In the genomic region with DNA sequence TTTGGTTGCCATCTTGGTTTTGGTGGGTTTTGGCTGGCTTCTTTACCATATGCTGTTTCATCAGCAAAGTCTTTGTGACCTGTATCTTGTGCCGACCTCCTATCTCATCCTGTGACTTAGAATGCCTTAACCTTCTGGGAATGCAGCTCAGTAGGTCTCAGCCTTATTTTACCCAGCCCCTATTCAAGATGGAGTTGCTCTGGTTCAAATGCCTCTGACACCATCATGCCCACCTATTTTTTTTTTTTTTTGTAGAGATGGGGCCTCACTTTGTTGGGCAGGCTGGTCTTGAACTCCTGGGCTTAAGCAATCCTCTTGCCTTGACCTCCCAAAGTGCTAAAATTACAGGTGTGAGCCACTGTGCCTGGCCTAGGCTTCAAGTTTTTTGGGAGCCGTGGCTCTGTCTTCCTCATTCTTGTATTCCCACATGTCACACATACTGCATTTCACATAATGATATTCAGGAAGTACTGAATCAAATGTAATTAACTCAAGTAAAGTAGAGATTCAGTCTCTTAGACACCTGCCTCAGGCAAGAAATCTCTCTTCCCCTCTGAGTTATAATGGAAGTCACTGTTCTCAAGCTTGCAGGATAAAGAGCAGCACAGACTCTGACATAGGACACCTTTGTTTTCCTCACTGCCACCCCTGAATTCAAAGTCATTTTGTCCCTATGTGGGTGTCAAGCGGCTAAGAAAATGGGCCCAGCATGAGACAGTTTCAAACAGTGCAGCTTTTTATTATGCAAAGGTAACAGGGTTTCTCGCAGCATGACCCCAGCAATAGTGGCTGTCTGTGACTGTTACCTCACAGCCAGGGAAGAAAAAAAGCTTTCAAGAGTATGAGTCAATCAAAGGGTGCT, we compare ENCODE assay signal across 25 cellular contexts.
A peak's percentile ranks its signal among the peaks of the same experiment; 100 is the strongest.
DNase-seq lines count a peak whose midpoint lies in the region; ATAC-seq, FAIRE-seq and TF ChIP-seq lines count a peak whose summit lies in the region.
"Had no signal": no experiment of that assay in that cellular context is flagged by ENCODE, and none has a peak within 500 bp of the region (broad histone marks: within the 10 kb centered on the region; RNA-seq: fewer than 3 reads in every experiment).

No MANE protein-coding gene starts in this region.

- H3K9me3 ChIP-seq in SK-N-MC (ENCODE audit: low read depth, low read length): no peaks in the 10 kb centered on the region
- H3K9me3 ChIP-seq: adrenal gland, breast epithelium, left ventricle myocardium inferior, mucosa of descending colon, psoas muscle, SJSA1, tibial artery had no signal

- H4K8ac ChIP-seq in mesendoderm (ENCODE audit: low read depth, low read length): no peak overlapping the region

- H3K4ac ChIP-seq in mesendoderm (ENCODE audit: low read depth, low read length): no peak overlapping the region

- H3K79me1 ChIP-seq in mesendoderm (ENCODE audit: low read length): no peaks in the 10 kb centered on the region

- no peak for ATAC-seq in GM18873 (IDR thresholded peaks at IDR 0.05; ENCODE audit: low FRiP score, unreplicated experiment)
- ATAC-seq: mucosa of descending colon, PC-3, psoas muscle had no signal

- H3K18ac ChIP-seq in mesendoderm (ENCODE audit: low read length): no peak overlapping the region

- H3K56ac ChIP-seq in mesendoderm (ENCODE audit: low read length): no peak overlapping the region

- no peak overlapping the region for H3K23ac ChIP-seq in mesendoderm (ENCODE audit: low read length)

- H3K4me2 ChIP-seq in mesendoderm (ENCODE audit: low read length): no peak overlapping the region

- FAIRE-seq in RCC 7860 (lab: Jason Lieb, UNC): no peak

- H2BK120ac ChIP-seq in mesendoderm (ENCODE audit: low read depth, low read length): no peak overlapping the region

- H3K36me3 ChIP-seq in SK-N-MC (ENCODE audit: insufficient read depth, low read length) (no peaks in the 10 kb centered on the region), mesendoderm (ENCODE audit: control insufficient read depth, insufficient read depth, low read length) (no peaks in the 10 kb centered on the region)
- H3K36me3 ChIP-seq: adrenal gland, breast epithelium, left ventricle myocardium inferior, SJSA1, tibial artery, WERI-Rb-1 had no signal

- no peak overlapping the region for H2BK15ac ChIP-seq in mesendoderm (replicated peaks; ENCODE audit: low read depth)

- H3K27me3 ChIP-seq in mesendoderm (ENCODE audit: insufficient read depth, low read length, poor library complexity): peaks cover 2% of the 10 kb centered on the region

- peak overlapping the region; percentile 25; the same call in 1 of the 2 replicates for H3K4me3 ChIP-seq in SK-N-MC
- no peak overlapping the region for H3K4me3 ChIP-seq in mesendoderm (ENCODE audit: low read length)
- H3K4me3 ChIP-seq: adrenal gland, breast epithelium, coronary artery, left ventricle myocardium inferior, mucosa of descending colon, psoas muscle, SJSA1, skin epidermis, tibial artery had no signal

- no peaks in the 10 kb centered on the region for H3K79me2 ChIP-seq in mesendoderm (ENCODE audit: control insufficient read depth, insufficient read depth, low read length)

- H3K4me1 ChIP-seq in mesendoderm (ENCODE audit: control insufficient read depth, low read depth, low read length): no peaks in the 10 kb centered on the region
- H3K4me1 ChIP-seq: adrenal gland, breast epithelium, psoas muscle, SJSA1 had no signal

- H3K27ac ChIP-seq in SK-N-MC: peak overlapping the region; percentile 64
- peak overlapping the region; percentile 55 for H3K27ac ChIP-seq in mesendoderm (ENCODE audit: low read depth, low read length)
- H3K27ac ChIP-seq: adrenal gland, coronary artery, left ventricle myocardium inferior, psoas muscle, SJSA1, skin epidermis, tibial artery, WERI-Rb-1 had no signal

- H2AK5ac ChIP-seq in mesendoderm (ENCODE audit: low read length): no peak overlapping the region

- peak; percentile 41 for DNase-seq in GM13977 (ENCODE audit: low spot score)
- peak in 2 of 3 experiments; percentile 39 to 75 for DNase-seq in NCI-H1417 (lab: John Stamatoyannopoulos, UW)
- peak; percentile 83 for DNase-seq in SK-N-MC (ENCODE audit: low read depth, low spot score)
- DNase-seq in mesendoderm: peak; percentile 58
- DNase-seq in RCC 7860 (ENCODE audit: low spot score): no peak
- DNase-seq in HUDEP-2 (lab: John Stamatoyannopoulos, UW; ENCODE audit: unreplicated experiment in 76 of 76): no peak
- DNase-seq: activated CD4-positive, alpha-beta T cell treated with anti-CD3 and anti-CD28 coated beads, Interleukin-2, amount 50 U/mL, for 48 hours; adrenal gland; CD4-positive, alpha-beta memory T cell; immature natural killer cell; left ventricle myocardium inferior; mucosa of descending colon; MV-4-11; NCI-H82; PC-3; psoas muscle; stimulated activated CD4-positive, alpha-beta T cell treated with anti-CD3 and anti-CD28 coated beads, Interleukin-4, amount 100 ng/mL, for 1 hour; T-helper 2 cell; tibial artery; WERI-Rb-1 had no signal

- no peak for TF ChIP-seq CTCF in GM13977 (IDR thresholded peaks at IDR 0.05; ENCODE audit: extremely low read depth, insufficient read depth, missing control alignments)

- WGBS in mesendoderm (ENCODE audit: extremely low coverage, insufficient coverage, low lambda C conversion rate): no CpG with 5 or more reads among the region's 4 CpGs

- H3K9ac ChIP-seq in SK-N-MC (ENCODE audit: insufficient read length) (no peak overlapping the region), mesendoderm (ENCODE audit: low read length) (no peak overlapping the region)

- no peak overlapping the region for H4K5ac ChIP-seq in mesendoderm (ENCODE audit: low read length)

- in situ Hi-C loops in GM13977 (cut with MboI; ENCODE audit: low pct_unique_long_range_greater_than_20kb, low sequenced_read_pairs, unreplicated experiment): no loop called here

- no peak overlapping the region for H2BK5ac ChIP-seq in mesendoderm (ENCODE audit: low read length)

Comparison
In these comparisons a context has a peak if more than half of its experiments do, and no peak if none do; other contexts are left out.
1. DNase-seq: peak in GM13977 (single experiment), NCI-H1417 (2 of 3), SK-N-MC (single experiment) and mesendoderm (single experiment); none in RCC 7860 (single experiment) and HUDEP-2 (0 of 76).